Comparison of ENCODE assay signal across 8 cellular contexts in genomic region chr16:2980227-2981176, GRCh38. TPM values are rescaled to one million over a fixed set of nuclear protein-coding genes. Genes with fewer than 3 reads are reported as not detected.
DNase-seq lines count a peak whose midpoint lies in the region; ATAC-seq and TF ChIP-seq lines count a peak whose summit lies in the region.

PKMYT1 (minus strand) TSS chr16:2980446; CDS start chr16:2979657, 789 bp downstream.

- H3K36me3 ChIP-seq in right atrium auricular region (no peaks in the 10 kb centered on the region), uterus (no peaks in the 10 kb centered on the region)

- H3K36me3 Mint-ChIP-seq in T-helper 2 cell treated with Interferon-gamma antibody and Interleukin-4, amounts not matched to agents 5 μg/mL and 100 μg/mL, for 36 hours (ENCODE audit: low read depth): peaks cover 12% of the 10 kb centered on the region

- H3K9me3 ChIP-seq in right atrium auricular region (no peaks in the 10 kb centered on the region), uterus (no peaks in the 10 kb centered on the region)

- no peaks in the 10 kb centered on the region for H3K27me3 Mint-ChIP-seq in T-helper 2 cell treated with Interferon-gamma antibody and Interleukin-4, amounts not matched to agents 5 μg/mL and 100 μg/mL, for 36 hours (ENCODE audit: low read depth)

- H3K4me1 ChIP-seq in right atrium auricular region: peaks cover 0 to 38% of the 10 kb centered on the region in 2 donors
- peaks cover 0 to 13% of the 10 kb centered on the region in 2 donors for H3K4me1 ChIP-seq in uterus

- no peaks in the 10 kb centered on the region for H3K27me3 ChIP-seq in right atrium auricular region
- H3K27me3 ChIP-seq in uterus: no peaks in the 10 kb centered on the region

- in situ Hi-C loops in GM13977 (cut with MboI; ENCODE audit: low pct_unique_long_range_greater_than_20kb, low sequenced_read_pairs, unreplicated experiment): no loop called here

- peaks cover 15% of the 10 kb centered on the region for H3K4me1 Mint-ChIP-seq in T-helper 2 cell treated with Interferon-gamma antibody and Interleukin-4, amounts not matched to agents 5 μg/mL and 100 μg/mL, for 36 hours (ENCODE audit: low read depth)

- H3K4me3 ChIP-seq in right atrium auricular region: peak within 1 kb of the TSS; percentile 68 to 81
- peak within 1 kb of the TSS; percentile 69 to 78 for H3K4me3 ChIP-seq in uterus

- H3K27ac ChIP-seq in right atrium auricular region: peak within 1 kb of the TSS; percentile 88
- H3K27ac ChIP-seq in uterus: peak within 1 kb of the TSS; percentile 76 to 86

- DNase-seq in GM13977 (ENCODE audit: low spot score): peak; percentile 100
- DNase-seq in NCI-H146 treated with DMSO at 0.1 percent for 48 hours (lab: John Stamatoyannopoulos, UW; ENCODE audit: unreplicated experiment): peak; percentile 70
- peak; percentile 98 for DNase-seq in T-helper 2 cell treated with Interferon-gamma antibody and Interleukin-4, amounts not matched to agents 5 μg/mL and 100 μg/mL, for 36 hours (ENCODE audit: low spot score)
- peak; percentile 30 to 89 (median 82) for DNase-seq in anterior cingulate cortex (lab: John Stamatoyannopoulos, UW)
- peak; percentile 81 for DNase-seq in right atrium auricular region (ENCODE audit: low spot score)
- DNase-seq in putamen (ENCODE audit: low spot score): peak; percentile 85
- peak; percentile 84 to 94 for DNase-seq in uterus

- intact Hi-C loops in uterus (cut with DNase I; ENCODE audit: low total_unique reads): no loop called here

- peak within 1 kb of the TSS; percentile 91 for H3K4me3 Mint-ChIP-seq in T-helper 2 cell treated with Interferon-gamma antibody and Interleukin-4, amounts not matched to agents 5 μg/mL and 100 μg/mL, for 36 hours

- peak within 1 kb of the TSS; percentile 93 for H3K27ac Mint-ChIP-seq in T-helper 2 cell treated with Interferon-gamma antibody and Interleukin-4, amounts not matched to agents 5 μg/mL and 100 μg/mL, for 36 hours

- ATAC-seq in HG02840 (IDR thresholded peaks at IDR 0.05; ENCODE audit: low FRiP score, unreplicated experiment): peak; percentile 71

- no peak for TF ChIP-seq CTCF in GM13977 (IDR thresholded peaks at IDR 0.05; ENCODE audit: extremely low read depth, insufficient read depth, missing control alignments)
- no peak for TF ChIP-seq CTCF in right atrium auricular region (IDR thresholded peaks at IDR 0.05)
- TF ChIP-seq CTCF in uterus (IDR thresholded peaks at IDR 0.05): peak in 1 of 4 experiments; percentile 10

- H3K9me3 Mint-ChIP-seq in T-helper 2 cell treated with Interferon-gamma antibody and Interleukin-4, amounts not matched to agents 5 μg/mL and 100 μg/mL, for 36 hours: no peaks in the 10 kb centered on the region

- TF ChIP-seq POLR2A in uterus (IDR thresholded peaks at IDR 0.05): peak; percentile 72 to 98

RNA-seq across cellular contexts. Expression of gene PKMYT1, which starts in this region (rescaled TPM):
- total RNA-seq in right atrium auricular region: under 1 TPM; 0.52 to 0.98 TPM
- total RNA-seq in uterus: 1 to 10 TPM in 1 of 4 donors, not detected in 3; 6.1 TPM

Comparison
In these comparisons a context has a peak if more than half of its experiments do, and no peak if none do; other contexts are left out.
1. Peak in every context shown above with its lines: DNase-seq, ATAC-seq, H3K4me3 ChIP-seq and H3K27ac ChIP-seq.
2. Peak in DNase-seq, H3K4me3 ChIP-seq and H3K27ac ChIP-seq in right atrium auricular region; RNA of the gene not detected or under 1 TPM.